1 cellular context compared by ENCODE assay signal in genomic region chr9:99811598-99812383, GRCh38.
TF ChIP-seq lines count a peak whose summit lies in the region.

No MANE protein-coding gene starts in this region.

TF ChIP-seq in HepG2, 621 proteins besides CTCF, POLR2A, EP300 and RAD21 (continued from another document):
- no peak for TF ChIP-seq ATF5 (CRISPR knock-in tag; IDR thresholded peaks at IDR 0.05; ENCODE audit: low read depth)
- TF ChIP-seq ZSCAN12 (CRISPR knock-in tag; IDR thresholded peaks at IDR 0.05) = no peak
